8 cellular contexts compared by ENCODE assay signal in the genomic region with DNA sequence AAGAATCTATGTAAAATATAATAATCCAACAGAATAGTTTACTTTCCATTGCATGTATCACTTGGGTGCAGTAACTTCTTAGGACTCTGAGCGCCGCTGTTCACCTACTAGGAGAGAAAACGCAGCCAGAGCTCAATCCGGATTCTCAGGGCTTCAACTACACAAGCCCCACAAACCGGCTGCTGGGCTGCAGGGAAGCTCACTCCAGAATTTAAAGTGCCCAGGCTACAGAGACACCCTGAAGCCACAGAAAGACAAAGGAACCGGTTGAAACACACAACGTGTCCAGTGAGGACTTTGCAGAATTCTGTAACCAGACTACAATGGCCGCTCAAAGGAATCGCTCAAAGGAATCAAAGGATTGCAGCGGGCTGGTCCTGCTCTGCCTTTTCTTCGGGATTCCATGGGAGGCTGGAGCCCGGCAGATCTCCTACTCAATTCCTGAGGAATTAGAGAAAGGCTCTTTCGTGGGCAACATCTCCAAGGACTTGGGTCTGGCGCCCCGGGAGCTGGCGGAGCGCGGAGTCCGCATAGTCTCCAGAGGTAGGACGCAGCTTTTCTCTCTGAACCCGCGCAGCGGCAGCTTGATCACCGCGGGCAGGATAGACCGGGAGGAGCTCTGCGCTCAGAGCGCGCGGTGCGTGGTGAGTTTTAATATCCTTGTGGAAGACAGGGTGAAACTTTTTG.
DNase-seq lines count a peak whose midpoint lies in the region; ATAC-seq, FAIRE-seq and TF ChIP-seq lines count a peak whose summit lies in the region.

A gene (plus strand): TSS at position 135 of the 687 bp plus-strand sequence. CDS start 189 bp downstream, at position 324.

- H3K9me3 ChIP-seq in neutrophil, result peaks cover 19% of the 10 kb centered on the region

- H3K27ac ChIP-seq in neutrophil, result no peak within 1 kb of the TSS

- DNase-seq in NOMO-1 treated with DMSO at 0.1 percent for 48 hours (lab: John Stamatoyannopoulos, UW; ENCODE audit: unreplicated experiment), result peak; percentile 63
- peak; percentile 17 for DNase-seq in activated T-helper 9 cell treated with anti-CD3 and anti-CD28 coated beads, Interleukin-2, amount 50 U/mL, for 16 hours (ENCODE audit: low read depth)
- DNase-seq in foreskin melanocyte, result peak; percentile 40
- DNase-seq in GOT3 (lab: John Stamatoyannopoulos, UW), result no peak

- FAIRE-seq in A204.1 (lab: Jason Lieb, UNC), result peak; percentile 58

- TF ChIP-seq CTCF in neutrophil (IDR thresholded peaks at IDR 0.05), result no peak

- peaks cover 7 to 14% of the 10 kb centered on the region in 2 experiments for H3K4me1 ChIP-seq in neutrophil (ENCODE audit: control insufficient read depth in 1 of 2, insufficient read depth in 1 of 2, low read depth in 1 of 2, low read length in 1 of 2)

- peaks cover 100% of the 10 kb centered on the region for H3K27me3 ChIP-seq in neutrophil

- H3K4me3 ChIP-seq in neutrophil (ENCODE audit: low read depth in 1 of 2, low read length in 1 of 2), result peak within 1 kb of the TSS; percentile 19 to 30

- no peaks in the 10 kb centered on the region for H3K36me3 ChIP-seq in neutrophil

- ATAC-seq in GM18511 (IDR thresholded peaks at IDR 0.05; ENCODE audit: unreplicated experiment), result peak; percentile 87
- ATAC-seq in HG03025 (IDR thresholded peaks at IDR 0.05; ENCODE audit: low FRiP score, unreplicated experiment), result peak; percentile 50
